Comparison of ENCODE assay signal across 31 cellular contexts in the genomic region with DNA sequence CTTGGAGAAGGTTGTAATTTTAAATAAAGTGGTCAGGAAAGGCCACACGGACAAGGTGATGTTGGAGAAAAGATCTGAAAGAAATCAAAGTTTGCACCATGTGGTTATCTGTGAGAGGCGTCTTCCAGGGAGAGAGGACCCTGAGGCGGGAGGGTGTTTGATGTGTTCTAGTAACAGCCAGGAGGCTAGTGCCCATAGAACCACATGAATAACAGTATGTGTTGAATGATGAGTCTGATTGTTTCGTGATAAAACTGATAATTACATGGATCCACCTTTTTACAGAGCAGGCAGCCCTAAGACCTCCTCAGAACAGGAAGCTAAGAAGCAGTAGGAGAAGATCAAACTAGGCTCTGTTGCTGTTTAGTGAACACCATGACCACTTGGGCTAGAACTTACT.
"Had no signal": no experiment of that assay in that cellular context is flagged by ENCODE, and none has a peak within 500 bp of the region (broad histone marks: within the 10 kb centered on the region; RNA-seq: fewer than 3 reads in every experiment).

No MANE protein-coding gene starts in this region.

- H3K4me1 ChIP-seq: body of pancreas, breast epithelium had no signal

- H3K27me3 ChIP-seq: body of pancreas, brain microvascular endothelial cell, breast epithelium had no signal

- H3K4me3 ChIP-seq: body of pancreas, breast epithelium had no signal

- H3K36me3 ChIP-seq: brain microvascular endothelial cell, breast epithelium, WERI-Rb-1 had no signal

- H3K27ac ChIP-seq: body of pancreas, brain microvascular endothelial cell, breast epithelium, WERI-Rb-1 had no signal

- H3K9me3 ChIP-seq: body of pancreas, breast epithelium had no signal

- DNase-seq: activated CD4-positive, alpha-beta memory T cell treated with anti-CD3 and anti-CD28 coated beads, Interleukin-2, amount 10 ng/mL, durations not matched to agents 7 days and 5 days; activated CD4-positive, alpha-beta T cell treated with anti-CD3 and anti-CD28 coated beads for 1 hour; activated CD4-positive, alpha-beta T cell treated with anti-CD3 and anti-CD28 coated beads for 36 hours; activated CD4-positive, alpha-beta T cell treated with anti-CD3 and anti-CD28 coated beads for 48 hours; activated CD4-positive, alpha-beta T cell treated with anti-CD3 and anti-CD28 coated beads, Interleukin-2, amount 10 ng/mL, durations not matched to agents 7 days and 5 days; activated CD4-positive, alpha-beta T cell treated with anti-CD3 and anti-CD28 coated beads, Interleukin-2, amount 50 U/mL, for 48 hours; activated CD4-positive, CD25-positive, alpha-beta regulatory T cell; activated CD8-positive, alpha-beta memory T cell treated with anti-CD3 and anti-CD28 coated beads for 24 hours; activated CD8-positive, alpha-beta memory T cell treated with anti-CD3 and anti-CD28 coated beads, Interleukin-2, amount 10 ng/mL, durations not matched to agents 7 days and 5 days; activated CD8-positive, alpha-beta memory T cell treated with anti-CD3 and anti-CD28 coated beads, Interleukin-2, amount 50 U/mL, for 48 hours; activated CD8-positive, alpha-beta T cell treated with anti-CD3 and anti-CD28 coated beads, Interleukin-2, amount 10 ng/mL, durations not matched to agents 7 days and 5 days; activated effector memory CD4-positive, alpha-beta T cell treated with Interleukin-2 at 50 U/mL for 16 hours; activated gamma-delta T cell; activated naive CD4-positive, alpha-beta T cell treated with anti-CD3 and anti-CD28 coated beads, Interleukin-2, amount 10 ng/mL, durations not matched to agents 7 days and 5 days; activated naive CD4-positive, alpha-beta T cell treated with Interleukin-2 at 50 U/mL for 16 hours; activated naive CD8-positive, alpha-beta T cell treated with anti-CD3 and anti-CD28 coated beads, Interleukin-2, amount 10 ng/mL, durations not matched to agents 7 days and 5 days; activated naive CD8-positive, alpha-beta T cell treated with anti-CD3 and anti-CD28 coated beads, Interleukin-2, amount 50 U/mL, for 24 hours; activated T-cell treated with anti-CD3 and anti-CD28 coated beads, Interleukin-2, amount 50 U/mL, for 24 hours; activated T-cell treated with anti-CD3 and anti-CD28 coated beads, Interleukin-2, amount 50 U/mL, for 48 hours; amygdala; anterior cingulate cortex; body of pancreas; brain microvascular endothelial cell; central memory CD4-positive, alpha-beta T cell; T-helper 1 cell; T-helper 2 cell; T-helper 9 cell; WERI-Rb-1 had no signal

- ATAC-seq: activated CD4-positive, alpha-beta T cell treated with anti-CD3 and anti-CD28 coated beads for 36 hours; activated CD4-positive, CD25-positive, alpha-beta regulatory T cell treated with anti-CD3 and anti-CD28 coated beads, Interleukin-2, amount 50 U/mL, for 24 hours; activated CD8-positive, alpha-beta memory T cell treated with anti-CD3 and anti-CD28 coated beads, Interleukin-2, amount 10 ng/mL, durations not matched to agents 7 days and 5 days; activated CD8-positive, alpha-beta T cell treated with anti-CD3 and anti-CD28 coated beads, Interleukin-2, amount 10 ng/mL, durations not matched to agents 7 days and 5 days; activated naive CD8-positive, alpha-beta T cell treated with anti-CD3 and anti-CD28 coated beads, Interleukin-2, amount 50 U/mL, for 24 hours; body of pancreas; WTC11 had no signal
